In the genomic region with DNA sequence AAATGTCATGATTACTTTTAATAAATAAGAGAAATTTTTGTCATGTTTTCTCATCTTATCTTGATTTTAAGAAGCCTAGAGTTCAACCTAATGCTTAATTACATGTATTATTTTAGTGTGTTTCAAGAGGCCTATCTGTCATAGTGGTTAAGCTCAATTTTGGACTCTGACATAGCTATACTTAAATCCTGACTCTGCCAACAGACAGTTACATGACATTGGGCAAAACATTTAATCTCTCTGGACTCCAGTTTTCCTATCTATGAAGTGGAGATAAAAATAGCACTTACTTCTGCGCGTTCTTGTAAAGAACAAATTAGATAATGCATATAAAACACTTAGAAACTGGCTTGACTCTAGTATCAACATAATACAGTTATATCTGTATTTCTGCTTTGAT, we compare ENCODE assay signal across 14 cellular contexts.
DNase-seq lines count a peak whose midpoint lies in the region; ATAC-seq and TF ChIP-seq lines count a peak whose summit lies in the region.
"Had no signal": no experiment of that assay in that cellular context is flagged by ENCODE, and none has a peak within 500 bp of the region (broad histone marks: within the 10 kb centered on the region; RNA-seq: fewer than 3 reads in every experiment).

No MANE protein-coding gene starts in this region.

- peak; percentile 89 for ATAC-seq in Right ventricle myocardium superior (ENCODE audit: poor library complexity)
- ATAC-seq in activated B cell treated with CpG ODN at 0.5 μM for 24 hours (ENCODE audit: low read depth), result no peak
- peak; percentile 78 for ATAC-seq in left ventricle myocardium superior
- ATAC-seq: GM23338 had no signal

- peaks cover 66% of the 10 kb centered on the region for H3K4me1 Mint-ChIP-seq in activated B cell treated with CpG ODN at 0.5 μM for 24 hours
- H3K4me1 Mint-ChIP-seq: GM23338 had no signal

- H3K9me3 Mint-ChIP-seq in activated B cell treated with CpG ODN at 0.5 μM for 24 hours, result no peaks in the 10 kb centered on the region

- intact Hi-C loops in Right ventricle myocardium superior (cut with DNase I) (no loop called here), activated B cell treated with CpG ODN at 0.5 μM for 24 hours (cut with micrococcal nuclease) (loop anchor here (1.0 to 10.0 kb wide), 4 partner anchors 8 to 295 kb away; no protein-coding TSS in a partner anchor), left ventricle myocardium superior (cut with micrococcal nuclease) (no loop called here), A673 (cut with micrococcal nuclease; ENCODE audit: unreplicated experiment) (no loop called here)

- H3K9me3 ChIP-seq in right atrium auricular region (no peaks in the 10 kb centered on the region), HAP-1 (no peaks in the 10 kb centered on the region), A673 (ENCODE audit: low read depth, low read length, poor library complexity, severe bottlenecking) (no peaks in the 10 kb centered on the region)
- H3K9me3 ChIP-seq: BE2C, Caco-2 had no signal

- H3K4me1 ChIP-seq in right atrium auricular region, result no peaks in the 10 kb centered on the region
- H3K4me1 ChIP-seq in HAP-1, result no peaks in the 10 kb centered on the region
- no peaks in the 10 kb centered on the region for H3K4me1 ChIP-seq in A673 (ENCODE audit: insufficient read depth, low read length, poor library complexity, severe bottlenecking)
- H3K4me1 ChIP-seq: BE2C, Caco-2 had no signal

- H3K4me3 Mint-ChIP-seq in activated B cell treated with CpG ODN at 0.5 μM for 24 hours, result no peak overlapping the region
- H3K4me3 Mint-ChIP-seq: CD4-positive, alpha-beta T cell; GM23338 had no signal

- POLR2A ChIA-PET in activated B cell treated with CpG ODN at 0.5 μM for 24 hours (lab: Charles Lee), result interaction anchor here (1.2 to 5.8 kb wide), 3 partner anchors 12 to 40 kb away, joined by 3 to 89 read pairs (median 6); no protein-coding TSS in a partner anchor
- POLR2A ChIA-PET in A673 (lab: Charles Lee; ENCODE audit: low non-redundant PET), result no interaction called here

- CTCF ChIA-PET in activated B cell treated with CpG ODN at 0.5 μM for 24 hours (lab: Charles Lee), result interaction anchor here (1.5 to 2.1 kb wide), 2 partner anchors 12 to 26 kb away, joined by 5 to 16 read pairs; no protein-coding TSS in a partner anchor
- CTCF ChIA-PET in A673 (lab: Charles Lee), result no interaction called here

- H3K4me3 ChIP-seq in right atrium auricular region, result no peak overlapping the region
- no peak overlapping the region for H3K4me3 ChIP-seq in HAP-1
- no peak overlapping the region for H3K4me3 ChIP-seq in A673 (ENCODE audit: low read depth, low read length, poor library complexity, severe bottlenecking)
- H3K4me3 ChIP-seq: GM23338 had no signal

- H3K27ac Mint-ChIP-seq in activated B cell treated with CpG ODN at 0.5 μM for 24 hours, result peak overlapping the region; percentile 61
- H3K27ac Mint-ChIP-seq: CD4-positive, alpha-beta T cell; GM23338 had no signal

- no peaks in the 10 kb centered on the region for H3K27me3 ChIP-seq in right atrium auricular region
- H3K27me3 ChIP-seq in HAP-1 (ENCODE audit: low read depth), result no peaks in the 10 kb centered on the region
- H3K27me3 ChIP-seq in A673 (replicated peaks; ENCODE audit: insufficient read depth, low read depth, low read length, poor library complexity), result no peaks in the 10 kb centered on the region
- H3K27me3 ChIP-seq: BE2C had no signal

- H3K36me3 ChIP-seq in right atrium auricular region (no peaks in the 10 kb centered on the region), HAP-1 (replicated peaks) (no peaks in the 10 kb centered on the region), A673 (ENCODE audit: insufficient read depth, low read length, poor library complexity, severe bottlenecking) (no peaks in the 10 kb centered on the region)
- H3K36me3 ChIP-seq: BE2C had no signal

- no peak for TF ChIP-seq CTCF in right atrium auricular region (IDR thresholded peaks at IDR 0.05)
- TF ChIP-seq CTCF in activated B cell treated with CpG ODN at 0.5 μM for 24 hours (IDR thresholded peaks at IDR 0.05), result no peak
- TF ChIP-seq CTCF in A673 (conservative IDR thresholded peaks at IDR 0.05; ENCODE audit: low read depth, low read length), result no peak

- BruUV-seq in A673 (replicated peaks; lab: Mats Ljungman, UMichigan), result no TSS peak

- peak overlapping the region in 1 of 2 donors; percentile 42 for H3K27ac ChIP-seq in right atrium auricular region
- H3K27ac ChIP-seq in A673 (ENCODE audit: low read depth, low read length, poor library complexity, severe bottlenecking), result no peak overlapping the region

- H3K27me3 Mint-ChIP-seq in activated B cell treated with CpG ODN at 0.5 μM for 24 hours, result no peaks in the 10 kb centered on the region
- H3K27me3 Mint-ChIP-seq: CD4-positive, alpha-beta T cell had no signal

- DNase-seq in Right ventricle myocardium superior (no peak), right atrium auricular region (ENCODE audit: low spot score) (no peak), activated B cell treated with CpG ODN at 0.5 μM for 24 hours (no peak), left ventricle myocardium superior (no peak), HAP-1 (ENCODE audit: low spot score in 2 of 2) (no peak), A673 (ENCODE audit: low spot score) (no peak), NCI-H526 treated with DMSO at 0.1 percent for 48 hours (lab: John Stamatoyannopoulos, UW) (no peak)
- DNase-seq: 8988T; BE2C; C1 segment of cervical spinal cord; Caco-2; CD4-positive, alpha-beta T cell; IMR-90 had no signal

- in situ Hi-C loops in HAP-1 (cut with MboI; ENCODE audit: low sequenced_read_pairs), result no loop called here

- H3K36me3 Mint-ChIP-seq in activated B cell treated with CpG ODN at 0.5 μM for 24 hours (ENCODE audit: low read depth), result no peaks in the 10 kb centered on the region
